19 cellular contexts compared by ENCODE assay signal in genomic region chr17:46180895-46181279, GRCh38. TPM values are rescaled to one million over a fixed set of nuclear protein-coding genes. Genes with fewer than 3 reads are reported as not detected.
DNase-seq lines count a peak whose midpoint lies in the region; ATAC-seq and TF ChIP-seq lines count a peak whose summit lies in the region.
"Had no signal": no experiment of that assay in that cellular context is flagged by ENCODE, and none has a peak within 500 bp of the region (broad histone marks: within the 10 kb centered on the region; RNA-seq: fewer than 3 reads in every experiment).

No MANE protein-coding gene starts in this region.

- no peaks in the 10 kb centered on the region for H3K27me3 Mint-ChIP-seq in stimulated activated naive CD8-positive, alpha-beta T cell treated with anti-CD3 and anti-CD28 coated beads, Interleukin-15, Interleukin-2, amounts not matched to agents 100 ng/mL and 50 ng/mL, for 24 hours
- H3K27me3 Mint-ChIP-seq in activated B cell treated with CpG ODN at 0.5 μM for 24 hours, result no peaks in the 10 kb centered on the region

- intact Hi-C loops in activated B cell treated with CpG ODN at 0.5 μM for 24 hours (cut with micrococcal nuclease), result no loop called here

- peaks cover 99% of the 10 kb centered on the region for H3K4me1 Mint-ChIP-seq in stimulated activated naive CD8-positive, alpha-beta T cell treated with anti-CD3 and anti-CD28 coated beads, Interleukin-15, Interleukin-2, amounts not matched to agents 100 ng/mL and 50 ng/mL, for 24 hours (ENCODE audit: low read depth)
- peaks cover 92% of the 10 kb centered on the region for H3K4me1 Mint-ChIP-seq in activated B cell treated with CpG ODN at 0.5 μM for 24 hours

- no peak for TF ChIP-seq CTCF in activated B cell treated with CpG ODN at 0.5 μM for 24 hours (IDR thresholded peaks at IDR 0.05)
- TF ChIP-seq CTCF in GM13976 (IDR thresholded peaks at IDR 0.05; ENCODE audit: borderline replicate concordance, control extremely low read depth, extremely low read depth, insufficient read depth, missing control alignments), result no peak

- ATAC-seq in stimulated activated naive CD8-positive, alpha-beta T cell treated with anti-CD3 and anti-CD28 coated beads, Interleukin-15, Interleukin-2, amounts not matched to agents 100 U/mL and 50 U/mL, for 24 hours, result no peak
- ATAC-seq in activated B cell treated with CpG ODN at 0.5 μM for 24 hours (ENCODE audit: low read depth), result no peak
- ATAC-seq: foreskin keratinocyte, GM12878, pancreas, right lobe of liver had no signal

- POLR2A ChIA-PET in activated B cell treated with CpG ODN at 0.5 μM for 24 hours (lab: Charles Lee), result interaction anchor here (1.5 kb wide), 1 partner anchor 12 kb away, joined by 7 read pairs; the partner anchor contains the start of gene KANSL1

- H3K9me3 Mint-ChIP-seq in stimulated activated naive CD8-positive, alpha-beta T cell treated with anti-CD3 and anti-CD28 coated beads, Interleukin-15, Interleukin-2, amounts not matched to agents 100 ng/mL and 50 ng/mL, for 24 hours, result no peaks in the 10 kb centered on the region
- H3K9me3 Mint-ChIP-seq in activated B cell treated with CpG ODN at 0.5 μM for 24 hours, result no peaks in the 10 kb centered on the region

- peak overlapping the region; percentile 60 for H3K27ac Mint-ChIP-seq in stimulated activated naive CD8-positive, alpha-beta T cell treated with anti-CD3 and anti-CD28 coated beads, Interleukin-15, Interleukin-2, amounts not matched to agents 100 ng/mL and 50 ng/mL, for 24 hours
- peak overlapping the region; percentile 27 for H3K27ac Mint-ChIP-seq in activated B cell treated with CpG ODN at 0.5 μM for 24 hours

- DNase-seq in stimulated activated naive CD8-positive, alpha-beta T cell treated with anti-CD3 and anti-CD28 coated beads, Interleukin-15, Interleukin-2, amounts not matched to agents 100 U/mL and 50 U/mL, for 24 hours, result no peak
- DNase-seq in activated B cell treated with CpG ODN at 0.5 μM for 24 hours (no peak), fibroblast of peridontal ligament (ENCODE audit: extremely low read depth) (peak; percentile 49), NCI-H82 (lab: John Stamatoyannopoulos, UW) (no peak), GM13976 (ENCODE audit: low spot score) (no peak), GM19238 (ENCODE audit: insufficient read length, low spot score) (no peak), NCI-H2107 (lab: John Stamatoyannopoulos, UW) (no peak)
- DNase-seq: amniotic stem cell; C1 segment of cervical spinal cord; dermis blood vessel endothelial cell; foreskin keratinocyte; hypothalamus; NCI-H1092 treated with DMSO at 0.1 percent for 48 hours; NCI-H2081 treated with DMSO at 0.1 percent for 48 hours; pancreas; right lobe of liver; stimulated activated CD8-positive, alpha-beta memory T cell treated with anti-CD3 and anti-CD28 coated beads, Interleukin-4, amount 100 ng/mL, for 48 hours had no signal

- CTCF ChIA-PET in activated B cell treated with CpG ODN at 0.5 μM for 24 hours (lab: Charles Lee), result interaction anchor here (0.7 to 2.5 kb wide), 3 partner anchors 12 to 124 kb away, joined by 3 to 10 read pairs (median 3); partner anchors contain the start of gene KANSL1

- in situ Hi-C loops in GM13976 (cut with MboI; ENCODE audit: low sequenced_read_pairs, unreplicated experiment), result no loop called here

- H3K4me3 Mint-ChIP-seq in stimulated activated naive CD8-positive, alpha-beta T cell treated with anti-CD3 and anti-CD28 coated beads, Interleukin-15, Interleukin-2, amounts not matched to agents 100 ng/mL and 50 ng/mL, for 24 hours, result no peak overlapping the region
- no peak overlapping the region for H3K4me3 Mint-ChIP-seq in activated B cell treated with CpG ODN at 0.5 μM for 24 hours

- H3K36me3 Mint-ChIP-seq in stimulated activated naive CD8-positive, alpha-beta T cell treated with anti-CD3 and anti-CD28 coated beads, Interleukin-15, Interleukin-2, amounts not matched to agents 100 ng/mL and 50 ng/mL, for 24 hours (ENCODE audit: low read depth), result peaks cover 25% of the 10 kb centered on the region
- H3K36me3 Mint-ChIP-seq in activated B cell treated with CpG ODN at 0.5 μM for 24 hours (ENCODE audit: low read depth), result peaks cover 27% of the 10 kb centered on the region

RNA-seq across cellular contexts. Expression of gene KANSL1, which starts 12.3 kb away (rescaled TPM):
- 127 and 152 TPM in 2 replicates for total RNA-seq in activated B cell treated with CpG ODN at 0.5 μM for 24 hours
